In the genomic region with DNA sequence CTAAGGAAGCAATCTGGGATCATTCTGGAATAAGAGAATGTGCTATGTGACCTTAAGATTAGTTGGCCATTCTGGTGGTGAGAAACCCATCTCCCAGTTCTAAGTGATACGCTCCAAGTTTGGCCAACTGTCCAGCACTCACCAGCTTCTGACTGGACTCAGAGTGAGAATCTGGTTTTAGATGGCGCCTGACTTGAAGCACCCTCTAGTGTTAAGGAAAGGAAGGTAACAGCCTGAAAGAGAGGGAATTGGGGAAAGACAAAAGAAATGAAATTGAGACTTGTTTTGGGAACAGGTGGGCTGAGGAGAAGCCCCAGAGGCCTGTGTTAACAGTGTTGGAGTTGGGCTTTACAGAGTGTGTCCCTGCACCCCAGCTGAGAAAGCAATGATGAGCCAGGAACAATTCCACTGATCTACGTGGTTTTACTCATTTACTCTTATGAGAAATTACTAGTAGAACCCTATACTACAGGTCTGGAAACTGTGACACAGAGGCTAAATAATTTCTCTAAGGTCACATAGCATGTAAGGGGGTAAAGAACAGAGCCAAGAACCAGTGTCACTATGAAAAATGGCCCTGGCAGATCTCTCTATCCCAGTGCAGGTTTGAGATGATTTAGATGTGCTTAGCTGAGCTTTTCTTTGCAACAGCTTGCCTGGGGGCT, we compare ENCODE assay signal across 8 cellular contexts. TPM values are rescaled to one million over a fixed set of nuclear protein-coding genes. Genes with fewer than 3 reads are reported as not detected.
DNase-seq lines count a peak whose midpoint lies in the region; ATAC-seq, FAIRE-seq and TF ChIP-seq lines count a peak whose summit lies in the region.

No MANE protein-coding gene starts in this region.

- H3K4me1 ChIP-seq in A549 (no peaks in the 10 kb centered on the region), right cardiac atrium (ENCODE audit: control insufficient read depth, insufficient read depth, low read length) (no peaks in the 10 kb centered on the region)

- no peak overlapping the region for H3K4me2 ChIP-seq in A549

- TF ChIP-seq POLR2A in A549 (IDR thresholded peaks at IDR 0.05; ENCODE audit: low read length) = no peak

- H3K9me3 ChIP-seq in A549 (no peaks in the 10 kb centered on the region), right cardiac atrium (ENCODE audit: control insufficient read depth, low read length) (no peaks in the 10 kb centered on the region)

- no peak for FAIRE-seq in A549 (lab: Jason Lieb, UNC)

- TF ChIP-seq CTCF in A549 (IDR thresholded peaks at IDR 0.05) = peak; percentile 70
- TF ChIP-seq CTCF in GM12875 (IDR thresholded peaks at IDR 0.05; ENCODE audit: borderline replicate concordance, insufficient read depth, low read depth, low read length) = peak; percentile 64; the same call in 1 of the 2 replicates

- H3K4me3 ChIP-seq in A549 (no peak overlapping the region), GM12875 (ENCODE audit: low read depth, low read length) (no peak overlapping the region), right cardiac atrium (ENCODE audit: low read length) (no peak overlapping the region)

- H3K27ac ChIP-seq in A549 (no peak overlapping the region), right cardiac atrium (ENCODE audit: low read length) (no peak overlapping the region)

- peak; percentile 34 to 52 for DNase-seq in A549 (ENCODE audit: low read depth in 1 of 2, low spot score in 1 of 2)
- DNase-seq in RKO (ENCODE audit: low spot score) = peak; percentile 24
- DNase-seq in glomerular visceral epithelial cell (ENCODE audit: extremely low spot score) = peak; percentile 47
- no peak for DNase-seq in GF-D8 (lab: John Stamatoyannopoulos, UW)
- DNase-seq in activated CD4-positive, alpha-beta T cell treated with anti-CD3 and anti-CD28 coated beads, Interleukin-2, amount 50 U/mL, for 48 hours = no peak
- no peak for DNase-seq in right cardiac atrium

- H3K27me3 ChIP-seq in right cardiac atrium (ENCODE audit: control insufficient read depth, insufficient read depth) = no peaks in the 10 kb centered on the region

- TF ChIP-seq EP300 in A549 (IDR thresholded peaks at IDR 0.05) = no peak

- intact Hi-C loops in right cardiac atrium (cut with DNase I) = loop anchor here in 1 of 4 donors (10.0 kb wide), 1 partner anchor 345 kb away; the partner anchor contains the start of gene DYRK3

- peak; percentile 57 to 83; a peak in 4 of 6 replicates for ATAC-seq in A549
- no peak for ATAC-seq in GM21528 (IDR thresholded peaks at IDR 0.05; ENCODE audit: low FRiP score, unreplicated experiment)
- no peak for ATAC-seq in right cardiac atrium

- CTCF ChIA-PET in A549 (lab: Yijun Ruan, JAX) = interaction anchor here (0.6 to 6.4 kb wide), 24 partner anchors 9 to 520 kb away, joined by 3 to 108 read pairs (median 4); partner anchors contain the start of genes EIF2D and FCAMR

- POLR2A ChIA-PET in A549 (lab: Yijun Ruan, JAX) = no interaction called here

- peak; percentile 63 to 78 for TF ChIP-seq RAD21 in A549 (conservative IDR thresholded peaks at IDR 0.05 in 1 of 2, IDR thresholded peaks at IDR 0.05 in 1 of 2)

- WGBS in A549 (ENCODE audit: missing lambda C conversion rate) = 71% methylated on average over 3 of the region's 3 CpGs
- WGBS in right cardiac atrium = 79% methylated on average over 3 of the region's 3 CpGs

TF ChIP-seq in A549, 52 proteins besides CTCF, POLR2A, EP300 and RAD21:
- TF ChIP-seq REST (IDR thresholded peaks at IDR 0.05) (no peak), SMC3 (IDR thresholded peaks at IDR 0.05) (peak; percentile 74)

RNA-seq across cellular contexts. Expression of gene FCAMR, which starts 9.3 kb away (rescaled TPM):
- polyA plus RNA-seq in A549 (2011; rRNA removed) = not detected in 2 replicates
- not detected in 2 replicates for polyA plus RNA-seq in A549 (2012; cell fraction: cytosol; rRNA removed)
- 0.04 TPM in 1 of 2 replicates, not detected in the other for polyA plus RNA-seq in A549 (2012; cell fraction: nucleus; rRNA removed)
- not detected in 3 replicates for polyA plus RNA-seq in A549 (2017; fragmentation: RNase III; extraction: RNeasy Plus Mini Kit Qiagen cat#74134 plus additional on column Dnase treatment)
- polyA minus RNA-seq in A549 (2011; rRNA and poly(A)+ RNA removed) = not detected in 2 replicates
- not detected for total RNA-seq in right cardiac atrium
- polyA plus RNA-seq in right cardiac atrium = not detected

RNA-seq across cellular contexts. Expression of gene PIGR, which starts 33.2 kb away (rescaled TPM):
- polyA plus RNA-seq in A549 (2011; rRNA removed) (0.01 and 0.03 TPM in 2 replicates), A549 (2017; fragmentation: RNase III; extraction: RNeasy Plus Mini Kit Qiagen cat#74134 plus additional on column Dnase treatment) (not detected in 3 replicates), right cardiac atrium (0.23 TPM)
- polyA plus RNA-seq in A549 (2012; cell fraction: cytosol; rRNA removed) = 0.01 TPM in 1 of 2 replicates, not detected in the other
- polyA plus RNA-seq in A549 (2012; cell fraction: nucleus; rRNA removed) = 0.01 TPM in 2 replicates
- not detected in 2 replicates for polyA minus RNA-seq in A549 (2011; rRNA and poly(A)+ RNA removed)
- under 1 TPM in 3 of 4 donors, not detected in 1; 0.09 to 0.59 (median 0.17) TPM for total RNA-seq in right cardiac atrium

RNA-seq across cellular contexts. Expression of gene C1orf116, which starts 53.0 kb away (rescaled TPM):
- polyA plus RNA-seq in A549 (2011; rRNA removed) = 2.0 and 2.2 TPM in 2 replicates
- polyA plus RNA-seq in A549 (2012; cell fraction: cytosol; rRNA removed) = 1.2 TPM in 2 replicates
- 1.9 and 2.7 TPM in 2 replicates for polyA plus RNA-seq in A549 (2012; cell fraction: nucleus; rRNA removed)
- 3.2 to 3.6 TPM (median 3.4 TPM) in 3 replicates for polyA plus RNA-seq in A549 (2017; fragmentation: RNase III; extraction: RNeasy Plus Mini Kit Qiagen cat#74134 plus additional on column Dnase treatment)
- polyA minus RNA-seq in A549 (2011; rRNA and poly(A)+ RNA removed) = 2.9 and 3.7 TPM in 2 replicates
- total RNA-seq in right cardiac atrium = under 1 TPM in 3 of 4 donors, not detected in 1; 0.06 to 0.14 (median 0.08) TPM
- polyA plus RNA-seq in right cardiac atrium = 0.05 TPM

RNA-seq across cellular contexts. Expression of gene FCMR, which starts 57.8 kb away (rescaled TPM):
- 0.19 and 0.73 TPM in 2 replicates for polyA plus RNA-seq in A549 (2011; rRNA removed)
- 0.94 and 1.2 TPM in 2 replicates for polyA plus RNA-seq in A549 (2012; cell fraction: cytosol; rRNA removed)
- 0.58 and 0.61 TPM in 2 replicates for polyA plus RNA-seq in A549 (2012; cell fraction: nucleus; rRNA removed)
- polyA plus RNA-seq in A549 (2017; fragmentation: RNase III; extraction: RNeasy Plus Mini Kit Qiagen cat#74134 plus additional on column Dnase treatment) = 0.93 to 1.3 TPM (median 1.0 TPM) in 3 replicates
- polyA minus RNA-seq in A549 (2011; rRNA and poly(A)+ RNA removed) = 0.58 and 0.91 TPM in 2 replicates
- total RNA-seq in right cardiac atrium = 1 to 10 TPM; 1.7 to 2.7 (median 2.1) TPM
- 0.81 TPM for polyA plus RNA-seq in right cardiac atrium

Comparison
In these comparisons a context has a peak if more than half of its experiments do, and no peak if none do; other contexts are left out.
1. ATAC-seq: peak in A549 (2 of 2); none in GM21528 (single experiment) and right cardiac atrium (0 of 2).
2. DNase-seq: peak in A549 (2 of 2), RKO (single experiment) and glomerular visceral epithelial cell (single experiment); none in GF-D8 (single experiment), activated CD4-positive, alpha-beta T cell treated with anti-CD3 and anti-CD28 coated beads, Interleukin-2, amount 50 U/mL, for 48 hours (0 of 2) and right cardiac atrium (0 of 3).